8 cellular contexts compared by ENCODE assay signal in the genomic region with DNA sequence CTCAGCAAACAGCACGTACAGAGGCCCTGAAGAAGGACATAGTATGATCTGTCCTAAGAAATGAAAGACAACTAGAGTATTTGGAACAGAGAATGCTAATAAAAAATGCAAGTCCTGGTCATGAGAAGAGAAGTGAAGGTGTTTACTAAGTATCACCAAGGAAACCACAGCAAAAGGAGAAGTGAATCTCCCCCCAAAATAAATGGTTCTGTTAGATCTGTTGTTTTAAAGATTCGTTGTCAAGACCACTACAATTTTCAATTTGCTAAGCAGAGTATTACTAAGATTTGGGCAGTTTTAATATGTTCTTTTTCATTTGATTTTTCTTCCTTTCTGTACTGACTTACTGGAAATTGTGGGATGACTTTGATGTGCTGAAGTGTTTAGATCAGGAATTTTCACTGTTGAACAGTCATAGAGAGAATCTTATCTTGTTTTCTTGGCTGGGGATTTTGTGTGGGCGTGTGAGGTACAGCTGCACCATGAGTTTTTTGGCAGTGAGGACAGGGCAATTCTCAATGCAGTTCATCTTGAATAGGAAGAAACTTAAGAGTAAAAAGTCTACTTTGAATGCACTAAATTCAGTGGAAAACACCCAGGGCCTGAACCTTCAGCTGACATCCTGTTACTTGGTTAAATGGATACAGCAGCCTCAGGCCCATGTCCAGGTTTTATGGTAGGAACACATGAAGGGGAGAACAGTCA.
DNase-seq lines count a peak whose midpoint lies in the region; ATAC-seq and TF ChIP-seq lines count a peak whose summit lies in the region.

No MANE protein-coding gene starts in this region.

- intact Hi-C loops in posterior vena cava (cut with DNase I), result loop anchor here in 1 of 2 donors (10.0 kb wide), 1 partner anchor 128 kb away; the partner anchor contains the start of gene STIM2

- peaks cover 24% of the 10 kb centered on the region for H3K4me1 ChIP-seq in mesodermal cell (ENCODE audit: control insufficient read depth, insufficient read depth, low read length, poor library complexity, severe bottlenecking)

- DNase-seq in GM12865 (ENCODE audit: low read depth) (peak; percentile 79), amygdala (lab: John Stamatoyannopoulos, UW) (peak in 34 of 56 donors; percentile 3 to 50 (median 18)), GDM1 (lab: John Stamatoyannopoulos, UW) (no peak), NCI-H1694 (lab: John Stamatoyannopoulos, UW) (no peak), posterior vena cava (ENCODE audit: low spot score) (no peak)

- no peaks in the 10 kb centered on the region for H3K36me3 ChIP-seq in mesodermal cell (ENCODE audit: control insufficient read depth, insufficient read depth, low read length)

- H3K9me3 ChIP-seq in mesodermal cell (ENCODE audit: control insufficient read depth, low read length), result no peaks in the 10 kb centered on the region

- H3K4me3 ChIP-seq in GM12865 (ENCODE audit: low read depth, low read length), result peak overlapping the region; percentile 35
- no peak overlapping the region for H3K4me3 ChIP-seq in mesodermal cell (ENCODE audit: extremely low read depth, insufficient read depth, low read length, poor library complexity, severe bottlenecking)

- ATAC-seq in GM19468 (IDR thresholded peaks at IDR 0.05; ENCODE audit: extremely low read depth, unreplicated experiment), result peak; percentile 93
- peak; percentile 98 for ATAC-seq in HG03460 (IDR thresholded peaks at IDR 0.05; ENCODE audit: unreplicated experiment)

- TF ChIP-seq CTCF in GM12865 (IDR thresholded peaks at IDR 0.05; ENCODE audit: insufficient read depth, low read depth, low read length, missing control alignments), result no peak

- 70 to 84% methylated on average over 2 of the region's 3 CpGs for WGBS in mesodermal cell (ENCODE audit: insufficient coverage in 2 of 2), 2 experiments

- H3K27ac ChIP-seq in mesodermal cell (ENCODE audit: low read depth, low read length, severe bottlenecking), result peak overlapping the region; percentile 91

Comparison
In these comparisons a context has a peak if more than half of its experiments do, and no peak if none do; other contexts are left out.
1. DNase-seq: peak in GM12865 (single experiment) and amygdala (34 of 56); none in GDM1 (single experiment), NCI-H1694 (single experiment) and posterior vena cava (single experiment).